In the genomic region with DNA sequence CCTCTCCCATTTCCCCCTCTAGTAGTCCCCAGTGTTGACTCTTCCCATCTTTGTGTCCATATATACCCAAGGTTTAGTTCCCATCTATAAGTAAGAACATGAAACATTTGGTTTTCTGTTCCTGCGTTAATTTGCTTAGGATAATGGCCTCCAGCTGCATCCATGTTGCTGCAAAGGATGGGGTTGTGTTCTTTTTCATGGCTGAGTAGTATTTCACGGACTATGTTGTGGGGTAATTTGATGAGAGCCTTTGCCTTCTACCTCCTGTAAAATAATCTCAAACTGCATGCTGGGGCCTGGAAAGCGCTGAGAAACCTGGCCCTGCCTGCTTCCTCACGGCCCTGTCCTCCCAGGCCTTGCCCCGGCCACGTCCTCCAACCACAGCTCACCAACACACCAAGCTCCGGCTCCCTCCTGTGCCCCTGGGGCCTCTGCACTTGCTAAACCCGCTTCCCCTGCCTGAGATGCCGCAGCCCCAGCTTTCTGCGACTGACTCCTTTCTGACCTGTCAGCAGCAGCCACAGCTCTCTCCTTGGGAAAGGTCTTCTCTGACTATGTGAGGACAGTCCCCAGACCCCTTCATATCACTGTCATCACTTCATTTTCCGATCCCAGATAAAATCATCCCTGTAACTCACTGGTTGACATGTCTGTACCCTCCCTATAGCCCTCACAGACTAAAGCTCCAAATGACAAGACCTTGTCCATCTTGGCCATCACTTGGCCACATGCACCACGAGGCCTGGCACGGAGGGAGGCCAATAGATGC, we compare ENCODE assay signal across 15 cellular contexts.
"Had no signal": no experiment of that assay in that cellular context is flagged by ENCODE, and none has a peak within 500 bp of the region (broad histone marks: within the 10 kb centered on the region; RNA-seq: fewer than 3 reads in every experiment).

No MANE protein-coding gene starts in this region.

- H3K4me3 ChIP-seq: ascending aorta, hepatocyte, sigmoid colon, upper lobe of right lung had no signal

- H3K36me3 Mint-ChIP-seq: activated naive CD8-positive, alpha-beta T cell; naive B cell had no signal

- H3K27ac ChIP-seq: ascending aorta, hepatocyte, upper lobe of right lung had no signal

- H3K27ac Mint-ChIP-seq: activated naive CD8-positive, alpha-beta T cell; naive B cell; T-helper 1 cell treated with Interleukin-12 subunit alpha and Interleukin-12 subunit beta and Interleukin-4 antibody, amounts not matched to agents 30 μg/mL and 1 μg/mL, for 36 hours had no signal

- DNase-seq: activated CD4-positive, alpha-beta T cell treated with anti-CD3 and anti-CD28 coated beads, Interleukin-2, amount 50 U/mL, for 4 hours; activated CD4-positive, CD25-positive, alpha-beta regulatory T cell treated with anti-CD3 and anti-CD28 coated beads, Interleukin-2, amount 50 U/mL, for 72 hours; activated gamma-delta T cell; activated T-cell treated with anti-CD3 and anti-CD28 coated beads, Interleukin-2, amount 50 U/mL, for 4 hours; effector memory CD4-positive, alpha-beta T cell; kidney glomerular epithelial cell; naive B cell; sigmoid colon; stimulated activated CD4-positive, alpha-beta T cell treated with anti-CD3 and anti-CD28 coated beads, Interleukin-2, amount 100 ng/mL, for 24 hours; stimulated activated naive CD4-positive, alpha-beta T cell treated with Interleukin-2 at 50 U/mL for 16 hours; upper lobe of right lung had no signal

- ATAC-seq: activated T-cell treated with anti-CD3 and anti-CD28 coated beads, Interleukin-2, amount 50 U/mL, for 4 hours; upper lobe of right lung had no signal

- H3K36me3 ChIP-seq: ascending aorta, sigmoid colon, upper lobe of right lung had no signal

- H3K9me3 ChIP-seq: ascending aorta, sigmoid colon, upper lobe of right lung had no signal

- H3K27me3 ChIP-seq: ascending aorta, hepatocyte, sigmoid colon, upper lobe of right lung had no signal

- H3K4me3 Mint-ChIP-seq: activated naive CD8-positive, alpha-beta T cell; activated T-cell treated with anti-CD3 and anti-CD28 coated beads, Interleukin-2, amount 50 U/mL, for 4 hours; T-helper 1 cell treated with Interleukin-12 subunit alpha and Interleukin-12 subunit beta and Interleukin-4 antibody, amounts not matched to agents 30 μg/mL and 1 μg/mL, for 36 hours had no signal

- H3K27me3 Mint-ChIP-seq: activated naive CD8-positive, alpha-beta T cell; naive B cell had no signal
